21 cellular contexts compared by ENCODE assay signal in the genomic region with DNA sequence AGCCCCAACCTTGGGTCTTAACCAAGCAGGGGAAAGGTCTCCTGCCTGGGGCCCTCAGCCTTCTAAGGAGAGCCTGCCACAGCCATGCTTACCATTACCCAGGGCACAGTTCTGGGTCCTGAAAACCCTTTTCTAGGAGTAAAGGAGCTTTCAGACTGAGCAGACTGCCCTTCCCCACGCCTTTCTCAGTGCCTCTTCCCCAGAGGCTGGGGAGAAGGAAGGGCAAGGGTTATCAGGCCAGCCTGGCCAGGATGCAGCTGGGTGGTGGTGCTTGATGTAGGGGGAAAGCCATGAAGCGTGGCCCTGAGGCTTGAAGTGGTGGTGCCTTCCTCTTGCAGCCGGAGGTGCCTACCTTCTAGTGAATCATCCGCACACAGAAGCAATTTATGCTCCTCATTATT. TPM values are rescaled to one million over a fixed set of nuclear protein-coding genes. Genes with fewer than 3 reads are reported as not detected.
DNase-seq lines count a peak whose midpoint lies in the region; ATAC-seq and TF ChIP-seq lines count a peak whose summit lies in the region.
"Had no signal": no experiment of that assay in that cellular context is flagged by ENCODE, and none has a peak within 500 bp of the region (broad histone marks: within the 10 kb centered on the region; RNA-seq: fewer than 3 reads in every experiment).

No MANE protein-coding gene starts in this region.

- no peak for TF ChIP-seq CTCF in right lobe of liver (IDR thresholded peaks at IDR 0.05)

- H3K9me3 Mint-ChIP-seq in activated naive CD8-positive, alpha-beta T cell (ENCODE audit: low read depth) = no peaks in the 10 kb centered on the region
- no peaks in the 10 kb centered on the region for H3K9me3 Mint-ChIP-seq in activated naive CD8-positive, alpha-beta T cell treated with anti-CD3 and anti-CD28 coated beads for 36 hours
- H3K9me3 Mint-ChIP-seq: activated T-helper 17 cell treated with anti-CD3 and anti-CD28 coated beads, Interleukin-2, amount 50 U/mL, for 72 hours; stimulated activated naive CD8-positive, alpha-beta T cell treated with anti-CD3 and anti-CD28 coated beads, Interleukin-15, amount 100 ng/mL, for 72 hours had no signal

- H3K27ac ChIP-seq in right lobe of liver (no peak overlapping the region), substantia nigra (ENCODE audit: low read depth, low read length, poor library complexity, severe bottlenecking) (peak overlapping the region; percentile 63)

- H3K27me3 ChIP-seq in right lobe of liver = no peaks in the 10 kb centered on the region
- H3K27me3 ChIP-seq: uterus had no signal

- H3K36me3 ChIP-seq in right lobe of liver = no peaks in the 10 kb centered on the region
- H3K36me3 ChIP-seq: uterus had no signal

- ATAC-seq in right lobe of liver = peak; percentile 51 to 68 (median 62)
- no peak for ATAC-seq in HG03571 (IDR thresholded peaks at IDR 0.05; ENCODE audit: unreplicated experiment)
- no peak for ATAC-seq in HG03139 (IDR thresholded peaks at IDR 0.05; ENCODE audit: unreplicated experiment)
- ATAC-seq: activated T-helper 17 cell treated with anti-CD3 and anti-CD28 coated beads, Interleukin-2, amount 50 U/mL, for 72 hours; Panc1 had no signal

- no peak overlapping the region for H3K4me3 ChIP-seq in right lobe of liver
- H3K4me3 ChIP-seq: uterus had no signal

- peak overlapping the region; percentile 19 for H3K27ac Mint-ChIP-seq in activated naive CD8-positive, alpha-beta T cell
- H3K27ac Mint-ChIP-seq in activated naive CD8-positive, alpha-beta T cell treated with anti-CD3 and anti-CD28 coated beads for 36 hours = no peak overlapping the region
- H3K27ac Mint-ChIP-seq: activated T-helper 17 cell treated with anti-CD3 and anti-CD28 coated beads, Interleukin-2, amount 50 U/mL, for 72 hours; stimulated activated naive CD8-positive, alpha-beta T cell treated with anti-CD3 and anti-CD28 coated beads, Interleukin-15, amount 100 ng/mL, for 72 hours had no signal

- 79% methylated on average over 3 of the region's 4 CpGs for WGBS in right lobe of liver (ENCODE audit: insufficient coverage, low coverage, low lambda C conversion rate, missing lambda C conversion rate)

- no peak for TF ChIP-seq POLR2A in right lobe of liver (IDR thresholded peaks at IDR 0.05)

- H3K36me3 Mint-ChIP-seq in activated naive CD8-positive, alpha-beta T cell = peaks cover 6% of the 10 kb centered on the region
- peaks cover 2% of the 10 kb centered on the region for H3K36me3 Mint-ChIP-seq in activated naive CD8-positive, alpha-beta T cell treated with anti-CD3 and anti-CD28 coated beads for 36 hours

- H3K4me3 Mint-ChIP-seq in activated naive CD8-positive, alpha-beta T cell = no peak overlapping the region
- H3K4me3 Mint-ChIP-seq in activated naive CD8-positive, alpha-beta T cell treated with anti-CD3 and anti-CD28 coated beads for 36 hours = no peak overlapping the region
- H3K4me3 Mint-ChIP-seq: activated T-helper 17 cell treated with anti-CD3 and anti-CD28 coated beads, Interleukin-2, amount 50 U/mL, for 72 hours; stimulated activated naive CD8-positive, alpha-beta T cell treated with anti-CD3 and anti-CD28 coated beads, Interleukin-15, amount 100 ng/mL, for 72 hours had no signal

- no peaks in the 10 kb centered on the region for H3K27me3 Mint-ChIP-seq in activated naive CD8-positive, alpha-beta T cell
- H3K27me3 Mint-ChIP-seq in activated naive CD8-positive, alpha-beta T cell treated with anti-CD3 and anti-CD28 coated beads for 36 hours = no peaks in the 10 kb centered on the region
- H3K27me3 Mint-ChIP-seq: activated T-helper 17 cell treated with anti-CD3 and anti-CD28 coated beads, Interleukin-2, amount 50 U/mL, for 72 hours; stimulated activated naive CD8-positive, alpha-beta T cell treated with anti-CD3 and anti-CD28 coated beads, Interleukin-15, amount 100 ng/mL, for 72 hours had no signal

- no peaks in the 10 kb centered on the region for H3K4me1 ChIP-seq in right lobe of liver

- no peak for DNase-seq in activated naive CD8-positive, alpha-beta T cell treated with anti-CD3 and anti-CD28 coated beads for 36 hours
- peak; percentile 50 for DNase-seq in activated CD8-positive, alpha-beta memory T cell treated with anti-CD3 and anti-CD28 coated beads, Interleukin-2, amount 50 U/mL, for 48 hours
- DNase-seq in right lobe of liver = no peak
- no peak for DNase-seq in substantia nigra (lab: John Stamatoyannopoulos, UW)
- no peak for DNase-seq in NCI-H2196 (lab: John Stamatoyannopoulos, UW; ENCODE audit: unreplicated experiment)
- DNase-seq: activated CD4-positive, alpha-beta T cell treated with anti-CD3 and anti-CD28 coated beads for 48 hours; amniotic stem cell; EL; foreskin melanocyte; H7; IMR-90; NCI-H146; NCI-H774; stimulated activated naive CD8-positive, alpha-beta T cell treated with anti-CD3 and anti-CD28 coated beads, Interleukin-15, amount 100 ng/mL, for 72 hours had no signal

- intact Hi-C loops in right lobe of liver (cut with DNase I) = no loop called here

- no peaks in the 10 kb centered on the region for H3K9me3 ChIP-seq in right lobe of liver
- H3K9me3 ChIP-seq: uterus had no signal

- H3K4me1 Mint-ChIP-seq in activated naive CD8-positive, alpha-beta T cell (ENCODE audit: low read depth) = peaks cover 50% of the 10 kb centered on the region
- H3K4me1 Mint-ChIP-seq in activated naive CD8-positive, alpha-beta T cell treated with anti-CD3 and anti-CD28 coated beads for 36 hours = peaks cover 21% of the 10 kb centered on the region

RNA-seq across cellular contexts. Expression of a gene that starts 40.5 kb away (rescaled TPM):
- total RNA-seq in activated naive CD8-positive, alpha-beta T cell treated with anti-CD3 and anti-CD28 coated beads for 36 hours = 1 to 10 TPM; 5.1 to 5.3 TPM
- total RNA-seq in right lobe of liver = 10 to 100 TPM; 10.7 to 38.8 (median 21.0) TPM
- total RNA-seq: MCF 10A had no signal

Comparison
In these comparisons a context has a peak if more than half of its experiments do, and no peak if none do; other contexts are left out.
1. ATAC-seq: peak in right lobe of liver (4 of 4); none in HG03571 (single experiment) and HG03139 (single experiment).